Comparison of ENCODE assay signal across 20 cellular contexts in the genomic region with DNA sequence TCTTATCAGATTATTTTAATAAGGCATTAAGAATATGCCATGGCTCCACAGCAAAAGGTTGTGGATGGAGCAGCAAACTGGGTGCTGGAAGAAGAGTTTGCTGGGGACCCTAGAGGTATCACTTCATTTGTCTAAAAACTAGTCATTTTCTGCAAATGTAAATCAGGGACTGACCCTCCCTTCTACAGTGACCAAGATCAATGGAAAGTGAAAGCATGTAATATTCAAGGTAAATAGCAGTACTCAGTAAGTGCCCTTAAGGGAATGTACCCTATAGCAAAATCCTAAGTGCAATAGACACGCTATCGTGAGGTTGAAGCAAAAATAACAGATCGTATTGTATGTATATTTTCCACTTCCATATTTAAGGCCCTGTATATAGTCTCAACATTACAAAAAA. TPM values are rescaled to one million over a fixed set of nuclear protein-coding genes. Genes with fewer than 3 reads are reported as not detected.
DNase-seq lines count a peak whose midpoint lies in the region; ATAC-seq and TF ChIP-seq lines count a peak whose summit lies in the region.
"Had no signal": no experiment of that assay in that cellular context is flagged by ENCODE, and none has a peak within 500 bp of the region (broad histone marks: within the 10 kb centered on the region; RNA-seq: fewer than 3 reads in every experiment).

No MANE protein-coding gene starts in this region.

- H3K27me3 Mint-ChIP-seq in activated naive CD8-positive, alpha-beta T cell treated with anti-CD3 and anti-CD28 coated beads for 36 hours, result no peaks in the 10 kb centered on the region
- H3K27me3 Mint-ChIP-seq: activated CD8-positive, alpha-beta memory T cell treated with anti-CD3 and anti-CD28 coated beads, Interleukin-2, amount 10 ng/mL, durations not matched to agents 7 days and 5 days had no signal

- H3K4me1 Mint-ChIP-seq in activated naive CD8-positive, alpha-beta T cell treated with anti-CD3 and anti-CD28 coated beads for 36 hours, result no peaks in the 10 kb centered on the region
- H3K4me1 Mint-ChIP-seq: activated CD8-positive, alpha-beta memory T cell treated with anti-CD3 and anti-CD28 coated beads, Interleukin-2, amount 10 ng/mL, durations not matched to agents 7 days and 5 days had no signal

- H3K27ac Mint-ChIP-seq in activated naive CD8-positive, alpha-beta T cell treated with anti-CD3 and anti-CD28 coated beads for 36 hours, result no peak overlapping the region
- H3K27ac Mint-ChIP-seq: activated CD8-positive, alpha-beta memory T cell treated with anti-CD3 and anti-CD28 coated beads, Interleukin-2, amount 10 ng/mL, durations not matched to agents 7 days and 5 days had no signal

- CTCF ChIA-PET in RWPE1 (lab: Yijun Ruan, JAX), result no interaction called here

- H3K27ac ChIP-seq in RWPE1, result no peak overlapping the region
- H3K27ac ChIP-seq: body of pancreas, esophagus muscularis mucosa, heart right ventricle had no signal

- no peaks in the 10 kb centered on the region for H3K9me3 Mint-ChIP-seq in activated naive CD8-positive, alpha-beta T cell treated with anti-CD3 and anti-CD28 coated beads for 36 hours

- POLR2A ChIA-PET in RWPE1 (lab: Yijun Ruan, JAX; ENCODE audit: low non-redundant PET), result no interaction called here

- peak; percentile 1 for DNase-seq in GM13976 (ENCODE audit: low spot score)
- DNase-seq in epidermal melanocyte (ENCODE audit: insufficient read length, low spot score), result no peak
- no peak for DNase-seq in activated naive CD8-positive, alpha-beta T cell treated with anti-CD3 and anti-CD28 coated beads for 36 hours
- DNase-seq in left colon, result no peak
- DNase-seq in RWPE1 (ENCODE audit: low spot score), result no peak
- DNase-seq: ACHN; activated CD8-positive, alpha-beta memory T cell treated with anti-CD3 and anti-CD28 coated beads, Interleukin-2, amount 10 ng/mL, durations not matched to agents 7 days and 5 days; activated naive CD4-positive, alpha-beta T cell treated with Interleukin-2 at 50 U/mL for 16 hours; body of pancreas; COR-L47; heart right ventricle; NCI-H1694 treated with DMSO at 0.1 percent for 48 hours had no signal

- no peak overlapping the region for H3K4me3 Mint-ChIP-seq in activated naive CD8-positive, alpha-beta T cell treated with anti-CD3 and anti-CD28 coated beads for 36 hours
- H3K4me3 Mint-ChIP-seq: activated CD8-positive, alpha-beta memory T cell treated with anti-CD3 and anti-CD28 coated beads, Interleukin-2, amount 10 ng/mL, durations not matched to agents 7 days and 5 days had no signal

- H3K36me3 Mint-ChIP-seq in activated naive CD8-positive, alpha-beta T cell treated with anti-CD3 and anti-CD28 coated beads for 36 hours, result no peaks in the 10 kb centered on the region
- H3K36me3 Mint-ChIP-seq: activated CD8-positive, alpha-beta memory T cell treated with anti-CD3 and anti-CD28 coated beads, Interleukin-2, amount 10 ng/mL, durations not matched to agents 7 days and 5 days had no signal

- no peak for TF ChIP-seq CTCF in GM13976 (IDR thresholded peaks at IDR 0.05; ENCODE audit: borderline replicate concordance, control extremely low read depth, extremely low read depth, insufficient read depth, missing control alignments)
- TF ChIP-seq CTCF in RWPE1 (conservative IDR thresholded peaks at IDR 0.05; ENCODE audit: low read depth), result no peak

- in situ Hi-C loops in GM13976 (cut with MboI; ENCODE audit: low sequenced_read_pairs, unreplicated experiment), result no loop called here

- intact Hi-C loops in left colon (cut with DNase I, micrococcal nuclease), result no loop called here

- ATAC-seq in GM19372 (IDR thresholded peaks at IDR 0.05; ENCODE audit: low read depth, unreplicated experiment) (peak; percentile 62), HG02623 (IDR thresholded peaks at IDR 0.05; ENCODE audit: unreplicated experiment) (peak; percentile 58), HG03378 (IDR thresholded peaks at IDR 0.05; ENCODE audit: unreplicated experiment) (peak; percentile 64), left colon (no peak)
- ATAC-seq: activated CD8-positive, alpha-beta memory T cell treated with anti-CD3 and anti-CD28 coated beads, Interleukin-2, amount 10 ng/mL, durations not matched to agents 7 days and 5 days; body of pancreas; HCT116; heart right ventricle had no signal

RNA-seq across cellular contexts. Expression of a gene that starts 38.7 kb away (rescaled TPM):
- not detected for total RNA-seq in activated naive CD8-positive, alpha-beta T cell treated with anti-CD3 and anti-CD28 coated beads for 36 hours
- not detected for total RNA-seq in left colon
- total RNA-seq: activated CD8-positive, alpha-beta memory T cell treated with anti-CD3 and anti-CD28 coated beads, Interleukin-2, amount 10 ng/mL, durations not matched to agents 7 days and 5 days; body of pancreas; dermis microvascular lymphatic vessel endothelial cell; esophagus muscularis mucosa; HT-29; osteocyte had no signal
